In the genomic region with DNA sequence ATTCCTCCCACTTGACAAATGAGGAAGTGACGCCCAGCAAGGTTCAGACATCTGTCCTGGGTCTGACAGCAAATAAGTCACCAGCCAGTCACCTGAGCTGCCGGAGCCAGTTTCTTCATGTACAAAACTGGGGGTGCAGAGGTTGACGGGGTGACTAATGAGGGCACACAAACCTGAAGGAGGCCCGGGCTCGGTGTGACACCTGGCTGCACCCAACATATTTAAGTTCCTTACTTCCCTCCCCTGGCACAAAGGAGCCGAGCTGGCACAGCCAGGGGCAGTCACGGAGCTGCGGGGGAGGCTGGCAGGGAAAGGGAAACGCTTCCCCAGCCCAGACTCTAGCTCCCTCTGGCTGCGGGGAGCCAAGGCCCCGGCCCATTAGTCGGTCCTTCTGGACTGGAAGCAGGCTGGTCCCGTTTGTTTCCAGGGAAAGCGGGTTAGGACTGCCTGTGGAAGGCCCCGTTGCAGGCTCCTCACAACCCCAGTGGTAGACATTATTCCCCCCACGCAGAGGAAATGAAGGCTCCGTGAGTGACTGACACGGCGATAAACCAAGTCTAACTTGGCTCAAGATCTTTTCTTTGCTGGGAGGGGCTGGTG, we compare ENCODE assay signal across 8 cellular contexts. TPM values are rescaled to one million over a fixed set of nuclear protein-coding genes. Genes with fewer than 3 reads are reported as not detected.
DNase-seq lines count a peak whose midpoint lies in the region; ATAC-seq and TF ChIP-seq lines count a peak whose summit lies in the region.

No MANE protein-coding gene starts in this region.

- H3K4me1 ChIP-seq in upper lobe of left lung = peaks cover 24 to 47% (median 30%) of the 10 kb centered on the region in 4 donors

- ATAC-seq in natural killer cell treated with Interleukin-12 subunit alpha and Interleukin-12 subunit beta and Interleukin-15 and Interleukin-18, amount 100 ng/mL, for 72 hours = no peak
- ATAC-seq in upper lobe of left lung (ENCODE audit: low FRiP score in 2 of 2) = peak; percentile 48 to 75

- H3K27me3 Mint-ChIP-seq in natural killer cell treated with Interleukin-12 subunit alpha and Interleukin-12 subunit beta and Interleukin-15 and Interleukin-18, amount 100 ng/mL, for 72 hours = no peaks in the 10 kb centered on the region

- H3K4me3 Mint-ChIP-seq in natural killer cell treated with Interleukin-12 subunit alpha and Interleukin-12 subunit beta and Interleukin-15 and Interleukin-18, amount 100 ng/mL, for 72 hours = peak overlapping the region; percentile 96

- TF ChIP-seq POLR2A in upper lobe of left lung (IDR thresholded peaks at IDR 0.05) = no peak

- peak; percentile 24 to 81 (median 60) for TF ChIP-seq CTCF in upper lobe of left lung (IDR thresholded peaks at IDR 0.05)

- H3K27ac ChIP-seq in upper lobe of left lung = peak overlapping the region; percentile 59 to 84 (median 80)

- peaks cover 0 to 3% (median 0%) of the 10 kb centered on the region in 4 donors for H3K36me3 ChIP-seq in upper lobe of left lung

- no peaks in the 10 kb centered on the region for H3K9me3 ChIP-seq in upper lobe of left lung

- peaks cover 35 to 37% of the 10 kb centered on the region in 2 donors for H3K4me1 Mint-ChIP-seq in natural killer cell treated with Interleukin-12 subunit alpha and Interleukin-12 subunit beta and Interleukin-15 and Interleukin-18, amount 100 ng/mL, for 72 hours (ENCODE audit: low read depth in 2 of 2)

- H3K4me3 ChIP-seq in upper lobe of left lung = peak overlapping the region in 3 of 4 donors; percentile 63 to 82 (median 72)

- WGBS in upper lobe of left lung, 2 donors = 30 to 35% methylated on average over 18 to 19 of the region's 19 CpGs

- peak; percentile 60 for DNase-seq in NCI-H82 (lab: John Stamatoyannopoulos, UW)
- no peak for DNase-seq in NCI-H82 treated with DMSO at 0.1 percent for 48 hours (lab: John Stamatoyannopoulos, UW; ENCODE audit: unreplicated experiment)
- peak; percentile 14 for DNase-seq in NCI-H2029 treated with DMSO at 0.1 percent for 48 hours (lab: John Stamatoyannopoulos, UW)
- DNase-seq in activated T-cell treated with anti-CD3 and anti-CD28 coated beads, Interleukin-2, amount 50 U/mL, for 1 hour = peak; percentile 54
- peak; percentile 51 for DNase-seq in fibroblast of gingiva (ENCODE audit: low read depth)
- DNase-seq in natural killer cell treated with Interleukin-12 subunit alpha and Interleukin-12 subunit beta and Interleukin-15 and Interleukin-18, amount 100 ng/mL, for 72 hours (ENCODE audit: low spot score) = no peak
- peak; percentile 78 to 84 for DNase-seq in upper lobe of left lung
- DNase-seq in activated gamma-delta T cell treated with Interleukin-2 at 50 U/mL for 16 hours = no peak

- H3K27me3 ChIP-seq in upper lobe of left lung = no peaks in the 10 kb centered on the region

- H3K9me3 Mint-ChIP-seq in natural killer cell treated with Interleukin-12 subunit alpha and Interleukin-12 subunit beta and Interleukin-15 and Interleukin-18, amount 100 ng/mL, for 72 hours = no peaks in the 10 kb centered on the region

- H3K36me3 Mint-ChIP-seq in natural killer cell treated with Interleukin-12 subunit alpha and Interleukin-12 subunit beta and Interleukin-15 and Interleukin-18, amount 100 ng/mL, for 72 hours = no peaks in the 10 kb centered on the region

- peak overlapping the region; percentile 19 to 71 for H3K27ac Mint-ChIP-seq in natural killer cell treated with Interleukin-12 subunit alpha and Interleukin-12 subunit beta and Interleukin-15 and Interleukin-18, amount 100 ng/mL, for 72 hours

- TF ChIP-seq EP300 in upper lobe of left lung (IDR thresholded peaks at IDR 0.05) = no peak

RNA-seq across cellular contexts. Expression of a gene that starts 2.3 kb away (rescaled TPM):
- 1 to 10 TPM in 1 of 2 donors, under 1 TPM in 1; 0.45 to 1.5 TPM for total RNA-seq in natural killer cell treated with Interleukin-12 subunit alpha and Interleukin-12 subunit beta and Interleukin-15 and Interleukin-18, amount 100 ng/mL, for 72 hours
- total RNA-seq in upper lobe of left lung = 1 to 10 TPM in 4 of 6 donors, not detected in 2; 1.1 to 2.0 (median 1.8) TPM

Comparison
In these comparisons a context has a peak if more than half of its experiments do, and no peak if none do; other contexts are left out.
1. DNase-seq: peak in NCI-H82 (single experiment), NCI-H2029 treated with DMSO at 0.1 percent for 48 hours (single experiment), activated T-cell treated with anti-CD3 and anti-CD28 coated beads, Interleukin-2, amount 50 U/mL, for 1 hour (single experiment), fibroblast of gingiva (single experiment) and upper lobe of left lung (2 of 2); none in NCI-H82 treated with DMSO at 0.1 percent for 48 hours (single experiment), natural killer cell treated with Interleukin-12 subunit alpha and Interleukin-12 subunit beta and Interleukin-15 and Interleukin-18, amount 100 ng/mL, for 72 hours (single experiment) and activated gamma-delta T cell treated with Interleukin-2 at 50 U/mL for 16 hours (single experiment).
2. ATAC-seq: peak in upper lobe of left lung (2 of 2); none in natural killer cell treated with Interleukin-12 subunit alpha and Interleukin-12 subunit beta and Interleukin-15 and Interleukin-18, amount 100 ng/mL, for 72 hours (0 of 2).